ENCODE assay signal across 10 cellular contexts in the genomic region with DNA sequence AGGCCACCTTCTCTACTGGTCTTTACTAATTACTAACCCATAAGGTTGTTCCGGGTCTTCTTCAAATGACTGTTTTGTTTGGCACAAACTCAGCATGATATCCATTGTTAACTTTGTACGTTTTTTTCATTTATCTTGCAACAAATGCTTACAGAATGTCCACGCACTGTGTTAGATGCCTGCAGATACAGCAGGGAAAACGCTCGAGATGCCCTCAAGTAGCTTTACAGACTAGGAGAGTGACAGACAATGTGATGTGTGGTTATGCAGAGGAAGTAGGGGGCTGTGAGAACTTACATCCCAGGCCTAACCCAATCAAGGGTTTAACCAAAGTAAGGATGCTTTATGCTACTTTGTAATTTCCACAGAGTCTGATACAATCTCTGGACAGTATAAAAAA. TPM values are rescaled to one million over a fixed set of nuclear protein-coding genes. Genes with fewer than 3 reads are reported as not detected.
DNase-seq lines count a peak whose midpoint lies in the region; ATAC-seq and TF ChIP-seq lines count a peak whose summit lies in the region.
"Had no signal": no experiment of that assay in that cellular context is flagged by ENCODE, and none has a peak within 500 bp of the region (broad histone marks: within the 10 kb centered on the region; RNA-seq: fewer than 3 reads in every experiment).

No MANE protein-coding gene starts in this region.

- peak overlapping the region; percentile 93 to 97 (median 96) for H3K27ac Mint-ChIP-seq in CD8-positive, alpha-beta memory T cell
- peak overlapping the region; percentile 83 for H3K27ac Mint-ChIP-seq in MCF 10A (ENCODE audit: low read depth, unreplicated experiment)
- H3K27ac Mint-ChIP-seq in naive thymus-derived CD4-positive, alpha-beta T cell: peak overlapping the region; percentile 84 to 97 (median 95)

- H2AFZ ChIP-seq in Karpas-422 (ENCODE audit: low read length): peak overlapping the region; percentile 80; the same call in 1 of the 2 replicates

- no peak for DNase-seq in CD8-positive, alpha-beta memory T cell
- peak; percentile 70 for DNase-seq in Karpas-422
- DNase-seq in MCF 10A (ENCODE audit: unreplicated experiment): no peak
- no peak for DNase-seq in naive thymus-derived CD4-positive, alpha-beta T cell
- DNase-seq in testis: no peak
- DNase-seq in islet precursor cell: no peak
- no peak for DNase-seq in occipital lobe (lab: John Stamatoyannopoulos, UW)
- DNase-seq in 8988T: no peak
- DNase-seq: left colon, T-helper 9 cell had no signal

- H3K9me3 ChIP-seq in CD8-positive, alpha-beta memory T cell (ENCODE audit: low read length): no peaks in the 10 kb centered on the region
- H3K9me3 ChIP-seq in Karpas-422 (ENCODE audit: low read length) (no peaks in the 10 kb centered on the region), testis (no peaks in the 10 kb centered on the region)
- no peaks in the 10 kb centered on the region for H3K9me3 ChIP-seq in naive thymus-derived CD4-positive, alpha-beta T cell (ENCODE audit: control insufficient read depth in 2 of 3, low read length in 3 of 3)

- H3K27me3 Mint-ChIP-seq in CD8-positive, alpha-beta memory T cell: no peaks in the 10 kb centered on the region
- H3K27me3 Mint-ChIP-seq in MCF 10A (ENCODE audit: insufficient read depth, unreplicated experiment): no peaks in the 10 kb centered on the region
- H3K27me3 Mint-ChIP-seq in naive thymus-derived CD4-positive, alpha-beta T cell: no peaks in the 10 kb centered on the region

- no peaks in the 10 kb centered on the region for H3K27me3 ChIP-seq in CD8-positive, alpha-beta memory T cell (ENCODE audit: insufficient read depth, low read length, poor library complexity, severe bottlenecking)
- H3K27me3 ChIP-seq in Karpas-422 (ENCODE audit: low read length): no peaks in the 10 kb centered on the region
- no peaks in the 10 kb centered on the region for H3K27me3 ChIP-seq in naive thymus-derived CD4-positive, alpha-beta T cell (ENCODE audit: control insufficient read depth in 2 of 2, insufficient read depth in 2 of 2, low read length in 2 of 2)
- no peaks in the 10 kb centered on the region for H3K27me3 ChIP-seq in testis

- no peaks in the 10 kb centered on the region for H3K9me3 Mint-ChIP-seq in CD8-positive, alpha-beta memory T cell
- no peaks in the 10 kb centered on the region for H3K9me3 Mint-ChIP-seq in MCF 10A (ENCODE audit: unreplicated experiment)
- no peaks in the 10 kb centered on the region for H3K9me3 Mint-ChIP-seq in naive thymus-derived CD4-positive, alpha-beta T cell

- TF ChIP-seq POLR2A in testis (IDR thresholded peaks at IDR 0.05): no peak

- POLR2A ChIA-PET in CD8-positive, alpha-beta memory T cell (lab: Charles Lee): interaction anchor here (0.5 to 4.9 kb wide), 3 partner anchors 18 to 239 kb away, joined by 3 to 48 read pairs (median 9); a partner anchor contains a TSS
- POLR2A ChIA-PET in MCF 10A (lab: Yijun Ruan, JAX): interaction anchor here (0.7 to 7.3 kb wide), 11 partner anchors 9 to 1149 kb away, joined by 3 to 102 read pairs (median 4); a partner anchor contains a TSS
- POLR2A ChIA-PET in naive thymus-derived CD4-positive, alpha-beta T cell (lab: Charles Lee): interaction anchor here (0.6 to 9.3 kb wide), 9 partner anchors 13 to 865 kb away, joined by 3 to 121 read pairs (median 5); a partner anchor contains a TSS

- WGBS in testis, 2 donors: 11 to 12% methylated on average over 5 of the region's 5 CpGs

- peak overlapping the region; percentile 97 for H3K4me3 ChIP-seq in CD8-positive, alpha-beta memory T cell (ENCODE audit: low read length)
- peak overlapping the region; percentile 79 for H3K4me3 ChIP-seq in Karpas-422 (ENCODE audit: low read length)
- H3K4me3 ChIP-seq in naive thymus-derived CD4-positive, alpha-beta T cell (ENCODE audit: low read length): peak overlapping the region; percentile 95
- H3K4me3 ChIP-seq in testis: no peak overlapping the region

- no peaks in the 10 kb centered on the region for H3K36me3 ChIP-seq in CD8-positive, alpha-beta memory T cell (ENCODE audit: insufficient read depth, low read length)
- H3K36me3 ChIP-seq in Karpas-422 (ENCODE audit: insufficient read depth, low read length): peaks cover 22% of the 10 kb centered on the region; the same call in 1 of the 2 replicates
- peaks cover 0 to 13% (median 0%) of the 10 kb centered on the region in 3 experiments for H3K36me3 ChIP-seq in naive thymus-derived CD4-positive, alpha-beta T cell (ENCODE audit: control insufficient read depth in 2 of 3, insufficient read depth in 3 of 3, low read length in 3 of 3)
- no peaks in the 10 kb centered on the region for H3K36me3 ChIP-seq in testis (ENCODE audit: low read depth, missing control alignments)

- peak overlapping the region; percentile 84 for H3K27ac ChIP-seq in CD8-positive, alpha-beta memory T cell (ENCODE audit: low read depth, low read length)
- H3K27ac ChIP-seq in Karpas-422 (ENCODE audit: low read length): peak overlapping the region; percentile 79
- H3K27ac ChIP-seq in naive thymus-derived CD4-positive, alpha-beta T cell (ENCODE audit: low read depth, low read length): peak overlapping the region; percentile 86
- H3K27ac ChIP-seq in testis: no peak overlapping the region

- H3K4me3 Mint-ChIP-seq in CD8-positive, alpha-beta memory T cell: peak overlapping the region; percentile 93 to 98 (median 96)
- H3K4me3 Mint-ChIP-seq in MCF 10A (ENCODE audit: unreplicated experiment): peak overlapping the region; percentile 79
- H3K4me3 Mint-ChIP-seq in naive thymus-derived CD4-positive, alpha-beta T cell: peak overlapping the region; percentile 89 to 97 (median 94)

- peaks cover 25% of the 10 kb centered on the region for H3K4me1 ChIP-seq in CD8-positive, alpha-beta memory T cell (ENCODE audit: insufficient read depth, low read length)
- H3K4me1 ChIP-seq in Karpas-422 (ENCODE audit: low read length) (peaks cover 26% of the 10 kb centered on the region), testis (peaks cover 12% of the 10 kb centered on the region)
- peaks cover 17 to 21% of the 10 kb centered on the region in 2 donors for H3K4me1 ChIP-seq in naive thymus-derived CD4-positive, alpha-beta T cell (ENCODE audit: control insufficient read depth in 2 of 2, insufficient read depth in 2 of 2, low read length in 2 of 2)

- peaks cover 3 to 18% (median 4%) of the 10 kb centered on the region in 3 donors for H3K36me3 Mint-ChIP-seq in CD8-positive, alpha-beta memory T cell
- H3K36me3 Mint-ChIP-seq in MCF 10A (ENCODE audit: insufficient read depth, unreplicated experiment): peaks cover 12% of the 10 kb centered on the region
- H3K36me3 Mint-ChIP-seq in naive thymus-derived CD4-positive, alpha-beta T cell: peaks cover 0 to 5% (median 3%) of the 10 kb centered on the region in 5 donors

- peaks cover 28% of the 10 kb centered on the region for H3K79me2 ChIP-seq in Karpas-422 (ENCODE audit: low read length)

- ATAC-seq in naive thymus-derived CD4-positive, alpha-beta T cell: no peak

- H4K20me1 ChIP-seq in Karpas-422 (ENCODE audit: insufficient read depth, low read depth, low read length): no peaks in the 10 kb centered on the region

- H3K9me2 ChIP-seq in Karpas-422 (replicated peaks; ENCODE audit: insufficient read depth, low read length): no peaks in the 10 kb centered on the region

- CTCF ChIA-PET in CD8-positive, alpha-beta memory T cell (lab: Charles Lee): interaction anchor here (0.9 to 1.4 kb wide), 5 partner anchors 15 to 190 kb away, joined by 3 to 5 read pairs (median 4); a partner anchor contains a TSS
- CTCF ChIA-PET in MCF 10A (lab: Yijun Ruan, JAX): interaction anchor here (0.5 to 4.0 kb wide), 4 partner anchors 15 to 266 kb away, joined by 3 to 15 read pairs (median 4); no protein-coding TSS in a partner anchor
- CTCF ChIA-PET in naive thymus-derived CD4-positive, alpha-beta T cell (lab: Charles Lee): interaction anchor here (0.7 kb wide), 1 partner anchor 14 kb away, joined by 4 read pairs; no protein-coding TSS in a partner anchor

- H3K4me2 ChIP-seq in Karpas-422 (ENCODE audit: low read depth, low read length, poor library complexity, severe bottlenecking): peak overlapping the region; percentile 78

- peaks cover 13 to 34% (median 32%) of the 10 kb centered on the region in 3 donors for H3K4me1 Mint-ChIP-seq in CD8-positive, alpha-beta memory T cell
- peaks cover 6% of the 10 kb centered on the region for H3K4me1 Mint-ChIP-seq in MCF 10A (ENCODE audit: insufficient read depth, unreplicated experiment)
- peaks cover 5 to 37% (median 18%) of the 10 kb centered on the region in 7 donors for H3K4me1 Mint-ChIP-seq in naive thymus-derived CD4-positive, alpha-beta T cell

- intact Hi-C loops in MCF 10A (cut with micrococcal nuclease) (loop anchor here (2.0 kb wide), 1 partner anchor 22 kb away; no protein-coding TSS in a partner anchor), testis (cut with DNase I; ENCODE audit: low total_unique reads) (no loop called here)
- intact Hi-C loops in naive thymus-derived CD4-positive, alpha-beta T cell (cut with micrococcal nuclease): loop anchor here (2.0 to 5.0 kb wide), 3 partner anchors 35 to 864 kb away; a partner anchor contains a TSS

- no peak for TF ChIP-seq CTCF in MCF 10A (IDR thresholded peaks at IDR 0.05; ENCODE audit: unreplicated experiment)
- TF ChIP-seq CTCF in testis (IDR thresholded peaks at IDR 0.05): no peak

- H3K9ac ChIP-seq in Karpas-422 (ENCODE audit: low read length): peak overlapping the region; percentile 85

- no TSS peak for BruUV-seq in MCF 10A (replicated peaks; lab: Mats Ljungman, UMichigan)

RNA-seq across cellular contexts. Expression of a gene that starts 0.9 kb away (rescaled TPM):
- total RNA-seq in CD8-positive, alpha-beta memory T cell: 100 to 1,000 TPM; 106 to 110 TPM
- polyA plus RNA-seq in CD8-positive, alpha-beta memory T cell: 23.9 TPM
- total RNA-seq in Karpas-422 (2014; rRNA removed; shearing (Covaris generic); ENCODE audit: low replicate concordance): 59.7 and 80.7 TPM in 2 replicates
- total RNA-seq in MCF 10A (2022): 23.9 and 33.2 TPM in 2 replicates
- 10 to 100 TPM in 4 of 5 experiments, 1 to 10 TPM in 1; 8.7 to 71.6 (median 22.1) TPM for total RNA-seq in naive thymus-derived CD4-positive, alpha-beta T cell
- 10 to 100 TPM; 22.5 to 28.1 TPM for polyA plus RNA-seq in naive thymus-derived CD4-positive, alpha-beta T cell
- total RNA-seq in testis: 10 to 100 TPM; 25.1 to 26.2 TPM
- 30.1 TPM for polyA plus RNA-seq in testis (ENCODE audit: insufficient read depth, low read depth, low replicate concordance)
- 29.8 TPM for total RNA-seq in occipital lobe

RNA-seq across cellular contexts. Expression of a gene that starts 23.9 kb away (rescaled TPM):
- total RNA-seq in CD8-positive, alpha-beta memory T cell: 100 to 1,000 TPM; 563 to 564 TPM
- polyA plus RNA-seq in CD8-positive, alpha-beta memory T cell: 211 TPM
- 541 and 657 TPM in 2 replicates for total RNA-seq in Karpas-422 (2014; rRNA removed; shearing (Covaris generic); ENCODE audit: low replicate concordance)
- 183 and 202 TPM in 2 replicates for total RNA-seq in MCF 10A (2022)
- 100 to 1,000 TPM; 401 to 804 (median 650) TPM for total RNA-seq in naive thymus-derived CD4-positive, alpha-beta T cell
- 100 to 1,000 TPM; 237 to 329 TPM for polyA plus RNA-seq in naive thymus-derived CD4-positive, alpha-beta T cell
- 100 to 1,000 TPM; 275 to 283 TPM for total RNA-seq in testis
- polyA plus RNA-seq in testis (ENCODE audit: insufficient read depth, low read depth, low replicate concordance): 357 TPM
- total RNA-seq in occipital lobe: 1,423 TPM

RNA-seq across cellular contexts. Expression of a gene that starts 35.3 kb away (rescaled TPM):
- not detected for total RNA-seq in CD8-positive, alpha-beta memory T cell
- polyA plus RNA-seq in CD8-positive, alpha-beta memory T cell: not detected
- not detected in 2 replicates for total RNA-seq in Karpas-422 (2014; rRNA removed; shearing (Covaris generic); ENCODE audit: low replicate concordance)
- total RNA-seq in MCF 10A (2022): not detected in 2 replicates
- not detected for total RNA-seq in naive thymus-derived CD4-positive, alpha-beta T cell
- polyA plus RNA-seq in naive thymus-derived CD4-positive, alpha-beta T cell: not detected
- total RNA-seq in testis: under 1 TPM in 1 of 2 donors, not detected in 1; 0.12 TPM
- polyA plus RNA-seq in testis (ENCODE audit: insufficient read depth, low read depth, low replicate concordance): 1.5 TPM
- not detected for total RNA-seq in occipital lobe

Comparison
In these comparisons a context has a peak if more than half of its experiments do, and no peak if none do; other contexts are left out.
1. H3K27ac ChIP-seq: peak in CD8-positive, alpha-beta memory T cell (single experiment), Karpas-422 (single experiment) and naive thymus-derived CD4-positive, alpha-beta T cell (single experiment); none in testis (0 of 2).
2. H3K4me3 ChIP-seq: peak in CD8-positive, alpha-beta memory T cell (single experiment), Karpas-422 (single experiment) and naive thymus-derived CD4-positive, alpha-beta T cell (single experiment); none in testis (0 of 2).
3. Peak in every context shown above with its lines, with median percentiles within 50 percentile points of each other: H3K27ac Mint-ChIP-seq and H3K4me3 Mint-ChIP-seq.